Comparison of ENCODE assay signal across 1 cellular context in genomic region chr2:97031331-97031730, GRCh38. TPM values are rescaled to one million over a fixed set of nuclear protein-coding genes. Genes with fewer than 3 reads are reported as not detected.
"Had no signal": no experiment of that assay in that cellular context is flagged by ENCODE, and none has a peak within 500 bp of the region (broad histone marks: within the 10 kb centered on the region; RNA-seq: fewer than 3 reads in every experiment).

No MANE protein-coding gene starts in this region.

RNA-seq across cellular contexts. Expression of gene FAM178B, which starts 45.0 kb away (rescaled TPM):
- total RNA-seq: GM12878 had no signal
